ENCODE assay signal across 23 cellular contexts in genomic region chr2:213007290-213007838, GRCh38.
"Had no signal": no experiment of that assay in that cellular context is flagged by ENCODE, and none has a peak within 500 bp of the region (broad histone marks: within the 10 kb centered on the region; RNA-seq: fewer than 3 reads in every experiment).

No MANE protein-coding gene starts in this region.

- H3K27ac ChIP-seq: ascending aorta, brain microvascular endothelial cell, gastroesophageal sphincter, right atrium auricular region, stomach, tibial artery had no signal

- H3K4me3 ChIP-seq: ascending aorta, gastroesophageal sphincter, right atrium auricular region, stomach, tibial artery had no signal

- H3K27me3 ChIP-seq: ascending aorta, brain microvascular endothelial cell, gastroesophageal sphincter, right atrium auricular region, stomach, tibial artery had no signal

- ATAC-seq: activated CD4-positive, alpha-beta T cell treated with anti-CD3 and anti-CD28 coated beads for 36 hours; effector memory CD8-positive, alpha-beta T cell; gastroesophageal sphincter; left cardiac atrium; naive thymus-derived CD8-positive, alpha-beta T cell; stimulated activated naive B cell treated with anti-CD40 and anti-IgM and Interleukin-4, amounts not matched to agents 10 μg/mL and 1 μg/mL and 100 μg/mL, for 72 hours had no signal

- H3K9me3 ChIP-seq: ascending aorta, gastroesophageal sphincter, right atrium auricular region, stomach, tibial artery had no signal

- H3K4me1 ChIP-seq: ascending aorta, stomach had no signal

- DNase-seq: activated CD4-positive, alpha-beta T cell treated with anti-CD3 and anti-CD28 coated beads for 36 hours; activated CD4-positive, CD25-positive, alpha-beta regulatory T cell; activated effector memory CD4-positive, alpha-beta T cell treated with anti-CD3 and anti-CD28 coated beads, Interleukin-2, amount 50 U/mL, for 16 hours; activated naive CD4-positive, alpha-beta T cell treated with anti-CD3 and anti-CD28 coated beads for 36 hours; activated naive CD8-positive, alpha-beta T cell treated with anti-CD3 and anti-CD28 coated beads, Interleukin-2, amount 10 ng/mL, durations not matched to agents 7 days and 5 days; activated T-cell treated with anti-CD3 and anti-CD28 coated beads for 4 hours; brain microvascular endothelial cell; cortex of kidney; effector memory CD8-positive, alpha-beta T cell; hippocampal formation; left cardiac atrium; mammary epithelial cell; midbrain; naive thymus-derived CD8-positive, alpha-beta T cell; stimulated activated CD4-positive, alpha-beta T cell treated with anti-CD3 and anti-CD28 coated beads, Interleukin-15, amount 100 ng/mL, for 24 hours; stimulated activated CD4-positive, alpha-beta T cell treated with anti-CD3 and anti-CD28 coated beads, Interleukin-2, amount 100 ng/mL, for 24 hours; stimulated activated naive B cell treated with anti-CD40 and anti-IgM and Interleukin-4, amounts not matched to agents 10 μg/mL and 1 μg/mL and 100 μg/mL, for 72 hours; stomach; T-helper 1 cell; tibial artery had no signal
